In genomic region chr17:35063514-35064223, GRCh38 we compare ENCODE assay signal across 1 cellular context.
TF ChIP-seq lines count a peak whose summit lies in the region.

TSS of gene RFFL (minus strand) at chr17:35063707. CDS start at chr17:35026553, 37,154 bp downstream.

TF ChIP-seq in HepG2, 621 proteins besides CTCF, POLR2A, EP300 and RAD21 (continued from another document and continues in another):
- TF ChIP-seq, protein P1, sequence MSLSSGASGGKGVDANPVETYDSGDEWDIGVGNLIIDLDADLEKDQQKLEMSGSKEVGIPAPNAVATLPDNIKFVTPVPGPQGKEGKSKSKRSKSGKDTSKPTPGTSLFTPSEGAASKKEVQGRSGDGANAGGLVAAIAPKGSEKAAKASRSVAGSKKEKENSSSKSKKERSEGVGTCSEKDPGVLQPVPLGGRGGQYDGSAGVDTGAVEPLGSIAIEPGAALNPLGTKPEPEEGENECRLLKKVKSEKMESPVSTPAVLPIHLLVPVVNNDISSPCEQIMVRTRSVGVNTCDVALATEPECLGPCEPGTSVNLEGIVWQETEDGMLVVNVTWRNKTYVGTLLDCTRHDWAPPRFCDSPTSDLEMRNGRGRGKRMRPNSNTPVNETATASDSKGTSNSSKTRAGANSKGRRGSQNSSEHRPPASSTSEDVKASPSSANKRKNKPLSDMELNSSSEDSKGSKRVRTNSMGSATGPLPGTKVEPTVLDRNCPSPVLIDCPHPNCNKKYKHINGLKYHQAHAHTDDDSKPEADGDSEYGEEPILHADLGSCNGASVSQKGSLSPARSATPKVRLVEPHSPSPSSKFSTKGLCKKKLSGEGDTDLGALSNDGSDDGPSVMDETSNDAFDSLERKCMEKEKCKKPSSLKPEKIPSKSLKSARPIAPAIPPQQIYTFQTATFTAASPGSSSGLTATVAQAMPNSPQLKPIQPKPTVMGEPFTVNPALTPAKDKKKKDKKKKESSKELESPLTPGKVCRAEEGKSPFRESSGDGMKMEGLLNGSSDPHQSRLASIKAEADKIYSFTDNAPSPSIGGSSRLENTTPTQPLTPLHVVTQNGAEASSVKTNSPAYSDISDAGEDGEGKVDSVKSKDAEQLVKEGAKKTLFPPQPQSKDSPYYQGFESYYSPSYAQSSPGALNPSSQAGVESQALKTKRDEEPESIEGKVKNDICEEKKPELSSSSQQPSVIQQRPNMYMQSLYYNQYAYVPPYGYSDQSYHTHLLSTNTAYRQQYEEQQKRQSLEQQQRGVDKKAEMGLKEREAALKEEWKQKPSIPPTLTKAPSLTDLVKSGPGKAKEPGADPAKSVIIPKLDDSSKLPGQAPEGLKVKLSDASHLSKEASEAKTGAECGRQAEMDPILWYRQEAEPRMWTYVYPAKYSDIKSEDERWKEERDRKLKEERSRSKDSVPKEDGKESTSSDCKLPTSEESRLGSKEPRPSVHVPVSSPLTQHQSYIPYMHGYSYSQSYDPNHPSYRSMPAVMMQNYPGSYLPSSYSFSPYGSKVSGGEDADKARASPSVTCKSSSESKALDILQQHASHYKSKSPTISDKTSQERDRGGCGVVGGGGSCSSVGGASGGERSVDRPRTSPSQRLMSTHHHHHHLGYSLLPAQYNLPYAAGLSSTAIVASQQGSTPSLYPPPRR (CRISPR knock-in tag; IDR thresholded peaks at IDR 0.05; ENCODE audit: borderline replicate concordance), result peak; percentile 82
- TF ChIP-seq ZNF350 (CRISPR knock-in tag; IDR thresholded peaks at IDR 0.05; ENCODE audit: borderline replicate concordance, low read depth) (peak; percentile 93), ZNF124 (CRISPR knock-in tag; IDR thresholded peaks at IDR 0.05) (no peak), ETV5 (CRISPR knock-in tag; IDR thresholded peaks at IDR 0.05; ENCODE audit: borderline replicate concordance) (peak; percentile 85), KLF13 (CRISPR knock-in tag; IDR thresholded peaks at IDR 0.05) (no peak), LCORL (IDR thresholded peaks at IDR 0.05) (peak; percentile 64; the same call in 1 of the 2 replicates), LCORL (CRISPR knock-in tag; IDR thresholded peaks at IDR 0.05) (peak; percentile 97), ZNF343 (CRISPR knock-in tag; IDR thresholded peaks at IDR 0.05) (peak; percentile 73; the same call in 1 of the 2 replicates), ZNF678 (CRISPR knock-in tag; IDR thresholded peaks at IDR 0.05) (no peak), TEAD3 (CRISPR knock-in tag; optimal IDR thresholded peaks at IDR 0.05; ENCODE audit: borderline replicate concordance) (peak; percentile 60), NONO (IDR thresholded peaks at IDR 0.05) (no peak), NONO (CRISPR knock-in tag; conservative IDR thresholded peaks at IDR 0.05) (0 out of 2 replicates have a peak, but pooled peaks have one; percentile 19), NFYC (CRISPR knock-in tag; IDR thresholded peaks at IDR 0.05) (peak; percentile 32; the same call in 1 of the 2 replicates), ISX (CRISPR knock-in tag; conservative IDR thresholded peaks at IDR 0.05) (0 out of 2 replicates have a peak, but pooled peaks have one; percentile 41), ZNF335 (CRISPR knock-in tag; IDR thresholded peaks at IDR 0.05) (peak; percentile 59; the same call in 1 of the 2 replicates), ZNF20 (CRISPR knock-in tag; IDR thresholded peaks at IDR 0.05) (peak; percentile 90; the same call in 1 of the 2 replicates), ASH2L (IDR thresholded peaks at IDR 0.05; ENCODE audit: insufficient read length, low read depth, low read length) (no peak), ZNF430 (CRISPR knock-in tag; IDR thresholded peaks at IDR 0.05) (peak; percentile 50; the same call in 1 of the 2 replicates), ZNF143 (CRISPR knock-in tag; IDR thresholded peaks at IDR 0.05) (no peak), TSC22D2 (CRISPR knock-in tag; IDR thresholded peaks at IDR 0.05; ENCODE audit: borderline replicate concordance) (0 out of 2 replicates have a peak, but pooled peaks have one; percentile 78), SIX1 (CRISPR knock-in tag; IDR thresholded peaks at IDR 0.05; ENCODE audit: borderline replicate concordance) (0 out of 2 replicates have a peak, but pooled peaks have one; percentile 32), RFX1 (IDR thresholded peaks at IDR 0.05) (no peak), KDM1A (CRISPR knock-in tag; IDR thresholded peaks at IDR 0.05) (0 out of 2 replicates have a peak, but pooled peaks have one; percentile 22), ZNF17 (CRISPR knock-in tag; IDR thresholded peaks at IDR 0.05) (no peak), ZSCAN9 (CRISPR knock-in tag; IDR thresholded peaks at IDR 0.05; ENCODE audit: borderline replicate concordance) (peak; percentile 83; the same call in 1 of the 2 replicates), KDM4B (CRISPR knock-in tag; IDR thresholded peaks at IDR 0.05) (peak; percentile 83), ZNF326 (CRISPR knock-in tag; IDR thresholded peaks at IDR 0.05; ENCODE audit: borderline replicate concordance) (no peak), ZFY (CRISPR knock-in tag; IDR thresholded peaks at IDR 0.05) (peak; percentile 64), MED1 (CRISPR knock-in tag; IDR thresholded peaks at IDR 0.05) (peak; percentile 96), MXI1 (IDR thresholded peaks at IDR 0.05; ENCODE audit: borderline replicate concordance, low read depth, low read length) (peak; percentile 74; the same call in 1 of the 3 replicates), ZNF652 (CRISPR knock-in tag; IDR thresholded peaks at IDR 0.05; ENCODE audit: borderline replicate concordance, low read depth) (no peak), HMGXB3 (CRISPR knock-in tag; IDR thresholded peaks at IDR 0.05; ENCODE audit: borderline replicate concordance) (peak; percentile 73; the same call in 1 of the 2 replicates), ESRRA (CRISPR knock-in tag; IDR thresholded peaks at IDR 0.05; ENCODE audit: low read depth) (0 out of 2 replicates have a peak, but pooled peaks have one; percentile 62), NKX3-1 (CRISPR knock-in tag; IDR thresholded peaks at IDR 0.05) (0 out of 2 replicates have a peak, but pooled peaks have one; percentile 30), POLR2AphosphoS5 (IDR thresholded peaks at IDR 0.05; ENCODE audit: low read depth, low read length) (peak; percentile 75), PPARG (CRISPR knock-in tag; conservative IDR thresholded peaks at IDR 0.05) (peak; percentile 67), MIER2 (CRISPR knock-in tag; IDR thresholded peaks at IDR 0.05) (peak; percentile 48; the same call in 1 of the 2 replicates), CCDC6 (CRISPR knock-in tag; IDR thresholded peaks at IDR 0.05) (peak; percentile 58; the same call in 1 of the 2 replicates), UBTF (CRISPR knock-in tag; IDR thresholded peaks at IDR 0.05) (peak; percentile 55; the same call in 1 of the 2 replicates), STAG1 (CRISPR knock-in tag; IDR thresholded peaks at IDR 0.05) (peak; percentile 69), HNF1A (IDR thresholded peaks at IDR 0.05; ENCODE audit: low read depth) (peak; percentile 48; the same call in 1 of the 2 replicates), HNF1A (CRISPR knock-in tag; IDR thresholded peaks at IDR 0.05; ENCODE audit: borderline replicate concordance) (peak; percentile 57; the same call in 1 of the 2 replicates)
- TF ChIP-seq, protein P2, sequence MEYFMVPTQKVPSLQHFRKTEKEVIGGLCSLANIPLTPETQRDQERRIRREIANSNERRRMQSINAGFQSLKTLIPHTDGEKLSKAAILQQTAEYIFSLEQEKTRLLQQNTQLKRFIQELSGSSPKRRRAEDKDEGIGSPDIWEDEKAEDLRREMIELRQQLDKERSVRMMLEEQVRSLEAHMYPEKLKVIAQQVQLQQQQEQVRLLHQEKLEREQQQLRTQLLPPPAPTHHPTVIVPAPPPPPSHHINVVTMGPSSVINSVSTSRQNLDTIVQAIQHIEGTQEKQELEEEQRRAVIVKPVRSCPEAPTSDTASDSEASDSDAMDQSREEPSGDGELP (IDR thresholded peaks at IDR 0.05; ENCODE audit: borderline replicate concordance, low read depth), result peak; percentile 63; the same call in 1 of the 2 replicates
- TF ChIP-seq, protein P3, sequence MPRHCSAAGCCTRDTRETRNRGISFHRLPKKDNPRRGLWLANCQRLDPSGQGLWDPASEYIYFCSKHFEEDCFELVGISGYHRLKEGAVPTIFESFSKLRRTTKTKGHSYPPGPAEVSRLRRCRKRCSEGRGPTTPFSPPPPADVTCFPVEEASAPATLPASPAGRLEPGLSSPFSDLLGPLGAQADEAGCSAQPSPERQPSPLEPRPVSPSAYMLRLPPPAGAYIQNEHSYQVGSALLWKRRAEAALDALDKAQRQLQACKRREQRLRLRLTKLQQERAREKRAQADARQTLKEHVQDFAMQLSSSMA (CRISPR knock-in tag; IDR thresholded peaks at IDR 0.05), result 0 out of 2 replicates have a peak, but pooled peaks have one; percentile 49
